Comparison of ENCODE assay signal across 15 cellular contexts in the genomic region with DNA sequence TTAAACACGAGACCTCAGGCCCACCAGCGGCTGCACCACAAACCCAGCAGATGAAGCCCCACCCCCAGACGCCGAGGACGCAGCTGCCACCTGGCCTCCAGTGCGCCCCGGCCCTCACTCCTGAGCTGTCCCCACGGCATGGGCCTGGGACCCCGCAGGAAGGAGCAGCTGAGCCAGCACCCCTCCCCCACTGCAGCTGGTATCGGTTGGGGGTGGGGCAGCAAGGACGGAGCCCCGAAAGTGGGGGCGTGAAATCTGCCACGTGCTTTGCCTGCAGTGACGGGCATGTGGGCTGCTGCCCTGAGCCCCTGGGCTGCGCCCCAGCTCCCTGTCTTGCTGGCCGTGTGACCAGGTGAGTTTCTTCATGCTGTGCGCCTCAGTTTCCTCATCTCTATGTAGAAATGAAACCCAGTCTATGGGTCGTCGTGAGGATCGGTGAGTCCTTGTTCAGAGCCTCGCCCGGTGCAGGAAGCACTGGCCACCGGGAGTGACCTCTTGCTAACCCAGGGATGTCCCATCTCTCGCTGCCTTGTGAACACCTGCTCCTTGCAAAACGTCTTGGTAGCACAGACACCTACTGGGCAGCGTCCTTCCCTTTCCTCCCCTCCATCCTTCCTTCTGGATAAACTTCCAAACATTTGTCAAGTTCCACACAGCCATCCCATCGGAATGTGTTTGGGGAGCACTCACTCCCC. TPM values are rescaled to one million over a fixed set of nuclear protein-coding genes. Genes with fewer than 3 reads are reported as not detected.
"Had no signal": no experiment of that assay in that cellular context is flagged by ENCODE, and none has a peak within 500 bp of the region (broad histone marks: within the 10 kb centered on the region; RNA-seq: fewer than 3 reads in every experiment).

No MANE protein-coding gene starts in this region.

- H3K27me3 ChIP-seq: dorsolateral prefrontal cortex, thyroid gland had no signal

- H3K4me1 ChIP-seq: gastroesophageal sphincter, thyroid gland had no signal

- H3K9me3 ChIP-seq: thyroid gland had no signal

- H3K4me3 ChIP-seq: dorsolateral prefrontal cortex, gastroesophageal sphincter, thyroid gland had no signal

- H3K36me3 ChIP-seq: gastroesophageal sphincter, thyroid gland had no signal

- FAIRE-seq: astrocyte, TTC549 had no signal

- H3K27ac ChIP-seq: gastroesophageal sphincter, thyroid gland had no signal

- ATAC-seq: activated T-helper 17 cell treated with anti-CD3 and anti-CD28 coated beads, Interleukin-2, amount 50 U/mL, for 72 hours; gastroesophageal sphincter had no signal

- DNase-seq: activated CD4-positive, alpha-beta T cell treated with anti-CD3 and anti-CD28 coated beads, Interleukin-2, amount 10 ng/mL, durations not matched to agents 24 days and 14 days; activated CD4-positive, CD25-positive, alpha-beta regulatory T cell; activated naive CD4-positive, alpha-beta T cell treated with Interleukin-2 at 50 U/mL for 16 hours; endodermal cell; islet precursor cell; stimulated activated CD4-positive, alpha-beta T cell treated with anti-CD3 and anti-CD28 coated beads, Interleukin-2, amount 100 ng/mL, for 48 hours; SW 1271; thyroid gland had no signal

RNA-seq across cellular contexts. Expression of a gene that starts 32.0 kb away (rescaled TPM):
- total RNA-seq: activated CD4-positive, alpha-beta T cell treated with anti-CD3 and anti-CD28 coated beads, Interleukin-2, amount 10 ng/mL, durations not matched to agents 24 days and 14 days; activated T-helper 17 cell treated with anti-CD3 and anti-CD28 coated beads, Interleukin-2, amount 50 U/mL, for 72 hours; SK-MEL-5; skeletal muscle tissue had no signal
